ENCODE assay signal across 8 cellular contexts in genomic region chr1:180633092-180634045, GRCh38. TPM values are rescaled to one million over a fixed set of nuclear protein-coding genes. Genes with fewer than 3 reads are reported as not detected.
A peak's percentile ranks its signal among the peaks of the same experiment; 100 is the strongest.
DNase-seq lines count a peak whose midpoint lies in the region; ATAC-seq, FAIRE-seq and TF ChIP-seq lines count a peak whose summit lies in the region.

No MANE protein-coding gene starts in this region.

- H3K27ac ChIP-seq in astrocyte (ENCODE audit: low read depth, low read length), result no peak overlapping the region
- H3K27ac ChIP-seq in mesodermal cell (ENCODE audit: low read depth, low read length, severe bottlenecking), result no peak overlapping the region

- no peak for DNase-seq in BJ (ENCODE audit: low read depth)
- peak; percentile 49 for DNase-seq in HFFc6
- DNase-seq in astrocyte (ENCODE audit: low read depth), result peak; percentile 36
- no peak for DNase-seq in SHP77 treated with DMSO at 0.1 percent for 48 hours (lab: John Stamatoyannopoulos, UW)
- DNase-seq in activated naive CD4-positive, alpha-beta T cell (lab: John Stamatoyannopoulos, UW), result no peak
- no peak for DNase-seq in nucleus accumbens (lab: John Stamatoyannopoulos, UW)

- H3K27me3 ChIP-seq in BJ (ENCODE audit: control insufficient read depth, insufficient read depth, low read length) (no peaks in the 10 kb centered on the region), astrocyte (ENCODE audit: insufficient read depth, low read length) (no peaks in the 10 kb centered on the region)

- H3K36me3 Mint-ChIP-seq in HFFc6 (ENCODE audit: low read depth) (no peaks in the 10 kb centered on the region), astrocyte (ENCODE audit: low read depth, unreplicated experiment) (no peaks in the 10 kb centered on the region)

- H3K27me3 Mint-ChIP-seq in HFFc6 (ENCODE audit: insufficient read depth) (no peaks in the 10 kb centered on the region), astrocyte (ENCODE audit: low read depth, unreplicated experiment) (no peaks in the 10 kb centered on the region)

- TF ChIP-seq CTCF in BJ (IDR thresholded peaks at IDR 0.05; ENCODE audit: insufficient read depth, low read depth, low read length) (no peak), HFFc6 (IDR thresholded peaks at IDR 0.05) (no peak), astrocyte (IDR thresholded peaks at IDR 0.05; ENCODE audit: insufficient read depth, low read depth, low read length) (no peak)

- H3K36me3 ChIP-seq in BJ (ENCODE audit: control insufficient read depth, insufficient read depth, low read length) (no peaks in the 10 kb centered on the region), astrocyte (ENCODE audit: insufficient read depth, low read length) (no peaks in the 10 kb centered on the region), mesodermal cell (ENCODE audit: control insufficient read depth, insufficient read depth, low read length) (no peaks in the 10 kb centered on the region)

- peak overlapping the region; percentile 91 for H3K9ac ChIP-seq in astrocyte (ENCODE audit: low read length)

- H3K79me2 ChIP-seq in astrocyte (ENCODE audit: insufficient read depth, low read length), result peaks cover 45% of the 10 kb centered on the region

- no peaks in the 10 kb centered on the region for H3K9me3 Mint-ChIP-seq in HFFc6
- no peaks in the 10 kb centered on the region for H3K9me3 Mint-ChIP-seq in astrocyte (ENCODE audit: unreplicated experiment)

- peak overlapping the region; percentile 99 for H3K4me3 ChIP-seq in BJ (ENCODE audit: low read depth, low read length)
- H3K4me3 ChIP-seq in astrocyte (ENCODE audit: insufficient read depth, low read depth, low read length), result peak overlapping the region; percentile 90
- H3K4me3 ChIP-seq in mesodermal cell (ENCODE audit: extremely low read depth, insufficient read depth, low read length, poor library complexity, severe bottlenecking), result peak overlapping the region; percentile 81

- H2AFZ ChIP-seq in astrocyte (ENCODE audit: low read depth, low read length), result no peak overlapping the region

- no peak overlapping the region for H3K27ac Mint-ChIP-seq in HFFc6
- no peak overlapping the region for H3K27ac Mint-ChIP-seq in astrocyte (ENCODE audit: unreplicated experiment)

- peaks cover 4% of the 10 kb centered on the region for H3K4me1 ChIP-seq in astrocyte (ENCODE audit: insufficient read depth, low read length)
- H3K4me1 ChIP-seq in mesodermal cell (ENCODE audit: control insufficient read depth, insufficient read depth, low read length, poor library complexity, severe bottlenecking), result peaks cover 3% of the 10 kb centered on the region

- POLR2A ChIA-PET in BJ (lab: Charles Lee), result no interaction called here

- H4K20me1 ChIP-seq in astrocyte (ENCODE audit: insufficient read depth, low read length), result peaks cover 31% of the 10 kb centered on the region

- FAIRE-seq in astrocyte (lab: Jason Lieb, UNC), result no peak

- no peak for ATAC-seq in GM18511 (IDR thresholded peaks at IDR 0.05; ENCODE audit: unreplicated experiment)

- WGBS in mesodermal cell (ENCODE audit: insufficient coverage in 2 of 2), 2 experiments, result 62% methylated on average over 3 of the region's 3 CpGs; no CpG with 5 or more reads in 1 of the 2 experiments

- H3K4me1 Mint-ChIP-seq in HFFc6 (ENCODE audit: low read depth) (peaks cover 5% of the 10 kb centered on the region; the same call in 1 of the 2 replicates), astrocyte (ENCODE audit: low read depth, unreplicated experiment) (peaks cover 6% of the 10 kb centered on the region)

- peak overlapping the region; percentile 89 for H3K4me2 ChIP-seq in astrocyte (ENCODE audit: low read length)

- H3K4me3 Mint-ChIP-seq in HFFc6, result no peak overlapping the region
- H3K4me3 Mint-ChIP-seq in astrocyte (ENCODE audit: unreplicated experiment), result no peak overlapping the region

- CTCF ChIA-PET in BJ (lab: Yijun Ruan, JAX), result interaction anchor here (0.6 kb wide), 1 partner anchor 503 kb away, joined by 3 read pairs; no protein-coding TSS in a partner anchor

- H3K9me3 ChIP-seq in astrocyte (ENCODE audit: insufficient read depth, low read depth, low read length) (no peaks in the 10 kb centered on the region), mesodermal cell (ENCODE audit: control insufficient read depth, low read length) (no peaks in the 10 kb centered on the region)

RNA-seq across cellular contexts. Expression of gene XPR1, which starts 1.5 kb away (rescaled TPM):
- 17.3 and 33.9 TPM in 2 replicates for polyA plus RNA-seq in BJ (2011; rRNA removed)
- polyA minus RNA-seq in BJ (2011; rRNA and poly(A)+ RNA removed), result 19.5 and 23.1 TPM in 2 replicates
- total RNA-seq in HFFc6 (2021; fragmentation: NEBNext Ultra II Directional; extraction: Animal tissue kit (Norgen Biotek cat#: 25700)), result 10 to 100 TPM; 25.0 to 44.7 (median 34.0) TPM
- 35.2 and 36.0 TPM in 2 replicates for total RNA-seq in astrocyte
- 38.0 TPM for polyA plus RNA-seq in mesodermal cell (2013, experiment 1 of 2)
- 31.6 TPM for polyA plus RNA-seq in mesodermal cell (2013, experiment 2 of 2)

Comparison
In these comparisons a context has a peak if more than half of its experiments do, and no peak if none do; other contexts are left out.
1. DNase-seq: peak in HFFc6 (single experiment) and astrocyte (single experiment); none in BJ (single experiment), SHP77 treated with DMSO at 0.1 percent for 48 hours (single experiment), activated naive CD4-positive, alpha-beta T cell (0 of 4) and nucleus accumbens (0 of 56).
2. Peak in every context shown above with its lines, with median percentiles within 50 percentile points of each other: H3K4me3 ChIP-seq.